26 cellular contexts compared by ENCODE assay signal in genomic region chr6:123972600-123973294, GRCh38.
"Had no signal": no experiment of that assay in that cellular context is flagged by ENCODE, and none has a peak within 500 bp of the region (broad histone marks: within the 10 kb centered on the region; RNA-seq: fewer than 3 reads in every experiment).

No MANE protein-coding gene starts in this region.

- H3K9me3 Mint-ChIP-seq: stimulated activated naive CD8-positive, alpha-beta T cell treated with anti-CD3 and anti-CD28 coated beads, Interleukin-15, Interleukin-2, amounts not matched to agents 100 ng/mL and 50 ng/mL, for 24 hours had no signal

- ATAC-seq: heart right ventricle; left ventricle myocardium superior; lower lobe of right lung; natural killer cell; pancreas; right cardiac atrium; stimulated activated effector memory CD8-positive, alpha-beta T cell treated with anti-CD3 and anti-CD28 coated beads, Interleukin-12 subunit alpha, Interleukin-12 subunit beta, amount 100 ng/mL, for 72 hours; upper lobe of right lung had no signal

- H3K4me1 Mint-ChIP-seq: naive B cell; natural killer cell; stimulated activated effector memory CD8-positive, alpha-beta T cell treated with anti-CD3 and anti-CD28 coated beads, Interleukin-12 subunit alpha, Interleukin-12 subunit beta, amount 100 ng/mL, for 72 hours had no signal

- H3K36me3 Mint-ChIP-seq: naive B cell; natural killer cell; stimulated activated effector memory CD8-positive, alpha-beta T cell treated with anti-CD3 and anti-CD28 coated beads, Interleukin-12 subunit alpha, Interleukin-12 subunit beta, amount 100 ng/mL, for 72 hours had no signal

- H3K27me3 Mint-ChIP-seq: naive B cell; stimulated activated naive CD8-positive, alpha-beta T cell treated with anti-CD3 and anti-CD28 coated beads, Interleukin-15, Interleukin-2, amounts not matched to agents 100 ng/mL and 50 ng/mL, for 24 hours had no signal

- DNase-seq: heart right ventricle; islet precursor cell; left ventricle myocardium superior; lower lobe of right lung; mammary epithelial cell; mesenchymal stem cell; naive B cell; natural killer cell; pancreas; posterior cingulate gyrus; retina; right cardiac atrium; sigmoid colon; small intestine; spleen; stimulated activated CD4-positive, alpha-beta T cell treated with anti-CD3 and anti-CD28 coated beads, Interleukin-4, amount 100 ng/mL, for 24 hours; stimulated activated naive CD4-positive, alpha-beta T cell; tibial artery; trophoblast cell; upper lobe of right lung had no signal

- H3K4me3 Mint-ChIP-seq: naive B cell; natural killer cell; stimulated activated effector memory CD8-positive, alpha-beta T cell treated with anti-CD3 and anti-CD28 coated beads, Interleukin-12 subunit alpha, Interleukin-12 subunit beta, amount 100 ng/mL, for 72 hours; stimulated activated naive CD8-positive, alpha-beta T cell treated with anti-CD3 and anti-CD28 coated beads, Interleukin-15, Interleukin-2, amounts not matched to agents 100 ng/mL and 50 ng/mL, for 24 hours had no signal

- H3K27ac Mint-ChIP-seq: naive B cell; natural killer cell; stimulated activated effector memory CD8-positive, alpha-beta T cell treated with anti-CD3 and anti-CD28 coated beads, Interleukin-12 subunit alpha, Interleukin-12 subunit beta, amount 100 ng/mL, for 72 hours; stimulated activated naive CD8-positive, alpha-beta T cell treated with anti-CD3 and anti-CD28 coated beads, Interleukin-15, Interleukin-2, amounts not matched to agents 100 ng/mL and 50 ng/mL, for 24 hours had no signal

- H3K4me3 ChIP-seq: heart right ventricle, hepatocyte, lower lobe of right lung, pancreas, prostate gland, sigmoid colon, spleen, suprapubic skin, thoracic aorta, tibial artery, upper lobe of right lung had no signal
